In genomic region chr10:45444976-45445898, GRCh38 we compare ENCODE assay signal across 16 cellular contexts.
DNase-seq lines count a peak whose midpoint lies in the region; ATAC-seq and TF ChIP-seq lines count a peak whose summit lies in the region.
"Had no signal": no experiment of that assay in that cellular context is flagged by ENCODE, and none has a peak within 500 bp of the region (broad histone marks: within the 10 kb centered on the region; RNA-seq: fewer than 3 reads in every experiment).

No MANE protein-coding gene starts in this region.

- no peaks in the 10 kb centered on the region for H3K36me3 ChIP-seq in gastrocnemius medialis

- H3K27me3 ChIP-seq in gastrocnemius medialis: no peaks in the 10 kb centered on the region

- H3K4me1 ChIP-seq in gastrocnemius medialis: peaks cover 13 to 16% of the 10 kb centered on the region in 2 donors

- no peak for TF ChIP-seq CTCF in GM10266 (IDR thresholded peaks at IDR 0.05; ENCODE audit: control insufficient read depth, insufficient read depth, low read depth, missing control alignments)
- no peak for TF ChIP-seq CTCF in gastrocnemius medialis (IDR thresholded peaks at IDR 0.05 in 4 of 5, conservative IDR thresholded peaks at IDR 0.05 in 1 of 5)

- in situ Hi-C loops in gastrocnemius medialis (cut with MboI; ENCODE audit: low sequenced_read_pairs in 4 of 4): loop anchor here in 1 of 4 donors (25.0 kb wide), 1 partner anchor 92 kb away; a partner anchor contains a TSS

- no peak overlapping the region for H3K4me3 ChIP-seq in gastrocnemius medialis

- H3K27ac ChIP-seq in gastrocnemius medialis: peak overlapping the region; percentile 66 to 85 (median 68)
- H3K27ac ChIP-seq: epithelial cell of prostate had no signal

- H3K9me3 ChIP-seq in gastrocnemius medialis: no peaks in the 10 kb centered on the region

- TF ChIP-seq POLR2A in gastrocnemius medialis (IDR thresholded peaks at IDR 0.05): no peak
- TF ChIP-seq POLR2A in erythroblast (IDR thresholded peaks at IDR 0.05; ENCODE audit: low read length): no peak

- ATAC-seq in gastrocnemius medialis (peak; percentile 99), HG02763 (IDR thresholded peaks at IDR 0.05; ENCODE audit: unreplicated experiment) (no peak)
- ATAC-seq: activated CD4-positive, CD25-positive, alpha-beta regulatory T cell treated with anti-CD3 and anti-CD28 coated beads, Interleukin-2, amount 50 U/mL, for 24 hours; HCT116 had no signal

- DNase-seq in GM10266 (ENCODE audit: extremely low spot score) (peak; percentile 15), cerebellum (ENCODE audit: low spot score) (peak; percentile 93), medulla oblongata (ENCODE audit: extremely low spot score) (peak; percentile 70), gastrocnemius medialis (peak; percentile 78 to 80), erythroblast (lab: John Stamatoyannopoulos, UW) (no peak), activated T-cell treated with anti-CD3 and anti-CD28 coated beads for 4 hours (no peak)
- DNase-seq in activated T-cell treated with anti-CD3 and anti-CD28 coated beads, Interleukin-2, amount 50 U/mL, for 1 hour: no peak
- DNase-seq: activated effector memory CD4-positive, alpha-beta T cell treated with Interleukin-2 at 50 U/mL for 16 hours; cortex of kidney; islet precursor cell; NCI-H1694; NCI-H345 had no signal

- intact Hi-C loops in gastrocnemius medialis (cut with DNase I; ENCODE audit: low total_unique reads): loop anchor here (2.0 kb wide), 1 partner anchor 24 kb away; no protein-coding TSS in a partner anchor

Comparison
In these comparisons a context has a peak if more than half of its experiments do, and no peak if none do; other contexts are left out.
1. DNase-seq: peak in GM10266 (single experiment), cerebellum (single experiment), medulla oblongata (single experiment) and gastrocnemius medialis (2 of 2); none in erythroblast (0 of 2), activated T-cell treated with anti-CD3 and anti-CD28 coated beads for 4 hours (single experiment) and activated T-cell treated with anti-CD3 and anti-CD28 coated beads, Interleukin-2, amount 50 U/mL, for 1 hour (single experiment).